ENCODE assay signal across 38 cellular contexts in genomic region chr5:45686620-45687019, GRCh38. TPM values are rescaled to one million over a fixed set of nuclear protein-coding genes. Genes with fewer than 3 reads are reported as not detected.
"Had no signal": no experiment of that assay in that cellular context is flagged by ENCODE, and none has a peak within 500 bp of the region (broad histone marks: within the 10 kb centered on the region; RNA-seq: fewer than 3 reads in every experiment).

No MANE protein-coding gene starts in this region.

- H3K36me3 ChIP-seq: adrenal gland, ascending aorta, brain microvascular endothelial cell, breast epithelium, cardiac muscle cell had no signal

- H3K9me3 ChIP-seq: adrenal gland, ascending aorta, body of pancreas, breast epithelium had no signal

- H3K4me1 ChIP-seq: adrenal gland, ascending aorta, breast epithelium had no signal

- FAIRE-seq: astrocyte, bronchial epithelial cell had no signal

- H3K27ac ChIP-seq: adrenal gland, ascending aorta, body of pancreas, brain microvascular endothelial cell, breast epithelium, cardiac muscle cell had no signal

- H3K4me3 ChIP-seq: adrenal gland, ascending aorta, body of pancreas, breast epithelium, cardiac muscle cell had no signal

- H3K27me3 ChIP-seq: adrenal gland, ascending aorta, body of pancreas, brain microvascular endothelial cell, cardiac muscle cell had no signal

- DNase-seq: activated effector memory CD4-positive, alpha-beta T cell treated with anti-CD3 and anti-CD28 coated beads, Interleukin-2, amount 50 U/mL, for 16 hours; activated effector memory CD4-positive, alpha-beta T cell treated with Interleukin-2 at 50 U/mL for 16 hours; activated gamma-delta T cell; activated gamma-delta T cell treated with Interleukin-2 at 50 U/mL for 16 hours; activated naive CD4-positive, alpha-beta T cell; activated naive CD4-positive, alpha-beta T cell treated with anti-CD3 and anti-CD28 coated beads for 36 hours; activated naive CD4-positive, alpha-beta T cell treated with anti-CD3 and anti-CD28 coated beads, Interleukin-2, amount 10 ng/mL, durations not matched to agents 7 days and 5 days; activated naive CD4-positive, alpha-beta T cell treated with anti-CD3 and anti-CD28 coated beads, Interleukin-2, amount 50 U/mL, for 16 hours; activated naive CD4-positive, alpha-beta T cell treated with Interleukin-2 at 50 U/mL for 16 hours; activated naive CD8-positive, alpha-beta T cell treated with anti-CD3 and anti-CD28 coated beads for 36 hours; activated naive CD8-positive, alpha-beta T cell treated with anti-CD3 and anti-CD28 coated beads, Interleukin-2, amount 10 ng/mL, durations not matched to agents 7 days and 5 days; activated naive CD8-positive, alpha-beta T cell treated with anti-CD3 and anti-CD28 coated beads, Interleukin-2, amount 50 U/mL, for 24 hours; activated T-cell treated with anti-CD3 and anti-CD28 coated beads, Interleukin-2, amount 50 U/mL, for 1 hour; activated T-cell treated with anti-CD3 and anti-CD28 coated beads, Interleukin-2, amount 50 U/mL, for 24 hours; activated T-cell treated with anti-CD3 and anti-CD28 coated beads, Interleukin-2, amount 50 U/mL, for 4 hours; activated T-cell treated with anti-CD3 and anti-CD28 coated beads, Interleukin-2, amount 50 U/mL, for 48 hours; activated T-cell treated with anti-CD3 and anti-CD28 coated beads, Interleukin-2, amount 50 U/mL, for 72 hours; adrenal gland; amniotic stem cell; amygdala; anterior cingulate cortex; aorta; brain microvascular endothelial cell; caudate nucleus; central memory CD4-positive, alpha-beta T cell; cerebellar nuclear complex had no signal

- ATAC-seq: activated naive CD4-positive, alpha-beta T cell treated with anti-CD3 and anti-CD28 coated beads, Interleukin-2, amount 50 U/mL, for 72 hours; activated naive CD8-positive, alpha-beta T cell treated with anti-CD3 and anti-CD28 coated beads, Interleukin-2, amount 50 U/mL, for 24 hours; activated T-cell treated with anti-CD3 and anti-CD28 coated beads, Interleukin-2, amount 50 U/mL, for 4 hours; activated T-cell treated with anti-CD3 and anti-CD28 coated beads, Interleukin-2, amount 50 U/mL, for 72 hours; activated T-helper 17 cell treated with anti-CD3 and anti-CD28 coated beads, Interleukin-2, amount 50 U/mL, for 72 hours; body of pancreas had no signal

RNA-seq across cellular contexts. Expression of gene HCN1, which starts 9.6 kb away (rescaled TPM):
- total RNA-seq: activated naive CD4-positive, alpha-beta T cell treated with anti-CD3 and anti-CD28 coated beads for 36 hours; activated naive CD4-positive, alpha-beta T cell treated with anti-CD3 and anti-CD28 coated beads, Interleukin-2, amount 50 U/mL, for 72 hours; activated naive CD8-positive, alpha-beta T cell treated with anti-CD3 and anti-CD28 coated beads for 36 hours; activated naive CD8-positive, alpha-beta T cell treated with anti-CD3 and anti-CD28 coated beads, Interleukin-2, amount 10 ng/mL, durations not matched to agents 7 days and 5 days; activated T-cell treated with anti-CD3 and anti-CD28 coated beads, Interleukin-2, amount 50 U/mL, for 4 hours; activated T-cell treated with anti-CD3 and anti-CD28 coated beads, Interleukin-2, amount 50 U/mL, for 72 hours; activated T-helper 1 cell treated with anti-CD3 and anti-CD28 coated beads, Interleukin-12 subunit alpha, Interleukin-12 subunit beta, Interleukin-2, Interleukin-4 antibody, amounts not matched to agents 30 ng/mL and 10 ng/mL and 1 ng/mL, durations not matched to agents 14 hours and 24 hours and 36 hours; activated T-helper 17 cell treated with anti-CD3 and anti-CD28 coated beads, Interleukin-2, amount 50 U/mL, for 72 hours; activated T-helper 2 cell treated with anti-CD3 and anti-CD28 coated beads, Interferon-gamma antibody, Interleukin-2, Interleukin-4, amounts not matched to agents 10 μg/mL and 5 μg/mL and 100 μg/mL, durations not matched to agents 14 hours and 24 hours and 36 hours; ascending aorta; bronchial epithelial cell; cardiac septum; chondrocyte had no signal
- polyA plus RNA-seq: aorta had no signal
